In genomic region chr15:57885435-57885834, GRCh38 we compare ENCODE assay signal across 31 cellular contexts.
"Had no signal": no experiment of that assay in that cellular context is flagged by ENCODE, and none has a peak within 500 bp of the region (broad histone marks: within the 10 kb centered on the region; RNA-seq: fewer than 3 reads in every experiment).

No MANE protein-coding gene starts in this region.

- H3K27ac ChIP-seq: adrenal gland, ascending aorta, body of pancreas, brain microvascular endothelial cell, breast epithelium, cardiac muscle cell had no signal

- H3K4me3 ChIP-seq: adrenal gland, ascending aorta, body of pancreas, breast epithelium, cardiac muscle cell had no signal

- H3K36me3 ChIP-seq: adrenal gland, ascending aorta, brain microvascular endothelial cell, breast epithelium, cardiac muscle cell had no signal

- H3K27me3 ChIP-seq: ascending aorta, body of pancreas, brain microvascular endothelial cell, breast epithelium, cardiac muscle cell had no signal

- DNase-seq: activated effector memory CD4-positive, alpha-beta T cell treated with anti-CD3 and anti-CD28 coated beads, Interleukin-2, amount 50 U/mL, for 16 hours; activated effector memory CD4-positive, alpha-beta T cell treated with Interleukin-2 at 50 U/mL for 16 hours; activated gamma-delta T cell; activated gamma-delta T cell treated with Interleukin-2 at 50 U/mL for 16 hours; activated naive CD4-positive, alpha-beta T cell; activated naive CD4-positive, alpha-beta T cell treated with anti-CD3 and anti-CD28 coated beads for 36 hours; activated naive CD4-positive, alpha-beta T cell treated with anti-CD3 and anti-CD28 coated beads, Interleukin-2, amount 10 ng/mL, durations not matched to agents 7 days and 5 days; activated naive CD4-positive, alpha-beta T cell treated with anti-CD3 and anti-CD28 coated beads, Interleukin-2, amount 50 U/mL, for 16 hours; activated naive CD4-positive, alpha-beta T cell treated with Interleukin-2 at 50 U/mL for 16 hours; activated naive CD8-positive, alpha-beta T cell treated with anti-CD3 and anti-CD28 coated beads for 36 hours; activated naive CD8-positive, alpha-beta T cell treated with anti-CD3 and anti-CD28 coated beads, Interleukin-2, amount 10 ng/mL, durations not matched to agents 7 days and 5 days; activated naive CD8-positive, alpha-beta T cell treated with anti-CD3 and anti-CD28 coated beads, Interleukin-2, amount 50 U/mL, for 24 hours; activated T-cell treated with anti-CD3 and anti-CD28 coated beads, Interleukin-2, amount 50 U/mL, for 1 hour; activated T-cell treated with anti-CD3 and anti-CD28 coated beads, Interleukin-2, amount 50 U/mL, for 24 hours; activated T-cell treated with anti-CD3 and anti-CD28 coated beads, Interleukin-2, amount 50 U/mL, for 4 hours; activated T-cell treated with anti-CD3 and anti-CD28 coated beads, Interleukin-2, amount 50 U/mL, for 48 hours; activated T-cell treated with anti-CD3 and anti-CD28 coated beads, Interleukin-2, amount 50 U/mL, for 72 hours; adrenal gland; amniotic stem cell; amygdala; anterior cingulate cortex; aorta; body of pancreas; brain microvascular endothelial cell; caudate nucleus; central memory CD4-positive, alpha-beta T cell had no signal

- H3K4me1 ChIP-seq: adrenal gland, ascending aorta, body of pancreas, breast epithelium had no signal

- ATAC-seq: activated naive CD4-positive, alpha-beta T cell treated with anti-CD3 and anti-CD28 coated beads, Interleukin-2, amount 50 U/mL, for 72 hours; activated naive CD8-positive, alpha-beta T cell treated with anti-CD3 and anti-CD28 coated beads, Interleukin-2, amount 50 U/mL, for 24 hours; activated T-cell treated with anti-CD3 and anti-CD28 coated beads, Interleukin-2, amount 50 U/mL, for 4 hours; activated T-cell treated with anti-CD3 and anti-CD28 coated beads, Interleukin-2, amount 50 U/mL, for 72 hours; activated T-helper 17 cell treated with anti-CD3 and anti-CD28 coated beads, Interleukin-2, amount 50 U/mL, for 72 hours; body of pancreas had no signal

- H3K9me3 ChIP-seq: adrenal gland, ascending aorta, body of pancreas, breast epithelium had no signal
